ENCODE assay signal across 15 cellular contexts in the genomic region with DNA sequence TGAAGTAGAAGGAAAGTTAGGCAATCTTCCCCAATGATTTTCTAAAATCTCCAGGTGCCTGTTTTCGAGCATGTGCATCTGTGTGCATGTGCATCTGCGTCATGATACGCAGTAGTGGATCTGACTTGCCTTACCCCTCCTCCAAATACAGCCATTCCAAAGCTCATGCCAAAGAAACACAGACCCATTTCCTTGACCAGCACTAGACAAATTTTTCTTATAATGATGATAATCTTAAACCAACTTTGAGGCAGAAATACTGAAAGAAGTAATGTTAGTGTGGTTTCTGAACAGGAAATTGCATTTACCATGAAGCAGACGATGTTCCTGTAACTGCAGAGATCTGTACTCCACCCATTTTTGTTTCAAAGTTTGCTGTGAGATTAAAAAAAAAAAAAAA. TPM values are rescaled to one million over a fixed set of nuclear protein-coding genes. Genes with fewer than 3 reads are reported as not detected.
DNase-seq lines count a peak whose midpoint lies in the region; ATAC-seq and TF ChIP-seq lines count a peak whose summit lies in the region.
"Had no signal": no experiment of that assay in that cellular context is flagged by ENCODE, and none has a peak within 500 bp of the region (broad histone marks: within the 10 kb centered on the region; RNA-seq: fewer than 3 reads in every experiment).

No MANE protein-coding gene starts in this region.

- H3K4me1 ChIP-seq in right atrium auricular region (peaks cover 0 to 15% of the 10 kb centered on the region in 2 donors), upper lobe of right lung (peaks cover 5% of the 10 kb centered on the region)
- H3K4me1 ChIP-seq in effector memory CD4-positive, alpha-beta T cell (ENCODE audit: control insufficient read depth, insufficient read depth, low read length, poor library complexity, severe bottlenecking): peaks cover 66% of the 10 kb centered on the region
- H3K4me1 ChIP-seq: BE2C had no signal

- H3K27me3 ChIP-seq in right atrium auricular region (no peaks in the 10 kb centered on the region), upper lobe of right lung (no peaks in the 10 kb centered on the region)
- H3K27me3 ChIP-seq in effector memory CD4-positive, alpha-beta T cell (replicated peaks; ENCODE audit: control insufficient read depth, insufficient read depth, low read length, poor library complexity, severe bottlenecking): no peaks in the 10 kb centered on the region
- H3K27me3 ChIP-seq: BE2C had no signal

- no peak overlapping the region for H3K4me3 ChIP-seq in right atrium auricular region
- peak overlapping the region; percentile 11 for H3K4me3 ChIP-seq in effector memory CD4-positive, alpha-beta T cell (ENCODE audit: insufficient read depth, low read depth, low read length, poor library complexity, severe bottlenecking)
- no peak overlapping the region for H3K4me3 ChIP-seq in upper lobe of right lung

- TF ChIP-seq CTCF in right atrium auricular region (IDR thresholded peaks at IDR 0.05): no peak
- TF ChIP-seq CTCF in upper lobe of right lung (IDR thresholded peaks at IDR 0.05): no peak

- DNase-seq in left ventricle myocardium superior (no peak), right atrium auricular region (ENCODE audit: low spot score) (no peak), T-helper 2 cell (peak in 3 of 5 experiments; percentile 23 to 92 (median 72)), upper lobe of right lung (no peak), globus pallidus (ENCODE audit: low spot score) (no peak), NCI-H1436 treated with DMSO at 0.1 percent for 48 hours (lab: John Stamatoyannopoulos, UW) (no peak)
- no peak for DNase-seq in effector memory CD4-positive, alpha-beta T cell
- no peak for DNase-seq in activated CD4-positive, CD25-positive, alpha-beta regulatory T cell treated with anti-CD3 and anti-CD28 coated beads, Interleukin-2, amount 50 U/mL, for 72 hours
- DNase-seq: aorta, BE2C, hippocampal formation, NCI-H2171, RPMI8226, trophoblast cell had no signal

- H3K36me3 ChIP-seq in right atrium auricular region (no peaks in the 10 kb centered on the region), upper lobe of right lung (no peaks in the 10 kb centered on the region)
- H3K36me3 ChIP-seq in effector memory CD4-positive, alpha-beta T cell (ENCODE audit: control insufficient read depth, insufficient read depth, low read length): peaks cover 77% of the 10 kb centered on the region
- H3K36me3 ChIP-seq: BE2C had no signal

- ATAC-seq in left ventricle myocardium superior (peak; percentile 28), upper lobe of right lung (peak; percentile 39)

- H3K27ac ChIP-seq in right atrium auricular region (no peak overlapping the region), upper lobe of right lung (peak overlapping the region; percentile 58)
- H3K27ac ChIP-seq in effector memory CD4-positive, alpha-beta T cell (ENCODE audit: insufficient read depth, low read length, poor library complexity, severe bottlenecking): peak overlapping the region; percentile 80
- H3K27ac ChIP-seq: KMS-11 had no signal

- intact Hi-C loops in left ventricle myocardium superior (cut with micrococcal nuclease) (no loop called here), upper lobe of right lung (cut with DNase I) (no loop called here)

- H3K9me3 ChIP-seq in right atrium auricular region (no peaks in the 10 kb centered on the region), upper lobe of right lung (no peaks in the 10 kb centered on the region)
- H3K9me3 ChIP-seq in effector memory CD4-positive, alpha-beta T cell (ENCODE audit: control insufficient read depth, low read length): no peaks in the 10 kb centered on the region
- H3K9me3 ChIP-seq: BE2C had no signal

RNA-seq across cellular contexts. Expression of a gene that starts 25.7 kb away (rescaled TPM):
- total RNA-seq in left ventricle myocardium superior (1.2 TPM), right atrium auricular region (1 to 10 TPM; 3.3 to 4.8 TPM), upper lobe of right lung (34.7 TPM)

Comparison
In these comparisons a context has a peak if more than half of its experiments do, and no peak if none do; other contexts are left out.
1. DNase-seq: peak in T-helper 2 cell (3 of 5); none in left ventricle myocardium superior (single experiment), right atrium auricular region (single experiment), effector memory CD4-positive, alpha-beta T cell (0 of 3), upper lobe of right lung (single experiment), activated CD4-positive, CD25-positive, alpha-beta regulatory T cell treated with anti-CD3 and anti-CD28 coated beads, Interleukin-2, amount 50 U/mL, for 72 hours (single experiment), globus pallidus (single experiment) and NCI-H1436 treated with DMSO at 0.1 percent for 48 hours (single experiment).
2. H3K27ac ChIP-seq: peak in effector memory CD4-positive, alpha-beta T cell (single experiment) and upper lobe of right lung (single experiment); none in right atrium auricular region (0 of 2).